ENCODE assay signal across 8 cellular contexts in genomic region chr3:141399979-141400971, GRCh38. TPM values are rescaled to one million over a fixed set of nuclear protein-coding genes. Genes with fewer than 3 reads are reported as not detected.
DNase-seq lines count a peak whose midpoint lies in the region; ATAC-seq and TF ChIP-seq lines count a peak whose summit lies in the region.
"Had no signal": no experiment of that assay in that cellular context is flagged by ENCODE, and none has a peak within 500 bp of the region (broad histone marks: within the 10 kb centered on the region; RNA-seq: fewer than 3 reads in every experiment).

No MANE protein-coding gene starts in this region.

- H3K4me3 ChIP-seq in Peyer's patch: no peak overlapping the region
- no peak overlapping the region for H3K4me3 ChIP-seq in right cardiac atrium (ENCODE audit: low read length)

- DNase-seq in Peyer's patch (peak in 1 of 3 donors; percentile 62), right cardiac atrium (no peak), SKM-1 treated with dmso at 0.1 percent for 144 hours (lab: John Stamatoyannopoulos, UW; ENCODE audit: unreplicated experiment) (no peak)
- DNase-seq in stimulated activated effector memory CD8-positive, alpha-beta T cell treated with anti-CD3 and anti-CD28 coated beads, Interleukin-12 subunit alpha, Interleukin-12 subunit beta, amount 100 ng/mL, for 72 hours (ENCODE audit: low spot score in 2 of 2): no peak
- DNase-seq: T1000 had no signal

- H3K4me1 Mint-ChIP-seq in stimulated activated effector memory CD8-positive, alpha-beta T cell treated with anti-CD3 and anti-CD28 coated beads, Interleukin-12 subunit alpha, Interleukin-12 subunit beta, amount 100 ng/mL, for 72 hours: peaks cover 41% of the 10 kb centered on the region

- peaks cover 32% of the 10 kb centered on the region for H3K36me3 Mint-ChIP-seq in stimulated activated effector memory CD8-positive, alpha-beta T cell treated with anti-CD3 and anti-CD28 coated beads, Interleukin-12 subunit alpha, Interleukin-12 subunit beta, amount 100 ng/mL, for 72 hours

- no peaks in the 10 kb centered on the region for H3K27me3 ChIP-seq in Peyer's patch
- H3K27me3 ChIP-seq in right cardiac atrium (ENCODE audit: control insufficient read depth, insufficient read depth): no peaks in the 10 kb centered on the region

- no peaks in the 10 kb centered on the region for H3K9me3 Mint-ChIP-seq in stimulated activated effector memory CD8-positive, alpha-beta T cell treated with anti-CD3 and anti-CD28 coated beads, Interleukin-12 subunit alpha, Interleukin-12 subunit beta, amount 100 ng/mL, for 72 hours

- intact Hi-C loops in right cardiac atrium (cut with DNase I): loop anchor here in 2 of 4 donors (5.0 kb wide), 2 partner anchors 33 to 47 kb away; partner anchors contain the start of gene ZBTB38 (in 1 of the 2)

- H3K4me3 Mint-ChIP-seq in stimulated activated effector memory CD8-positive, alpha-beta T cell treated with anti-CD3 and anti-CD28 coated beads, Interleukin-12 subunit alpha, Interleukin-12 subunit beta, amount 100 ng/mL, for 72 hours: peak overlapping the region; percentile 55

- H3K27ac ChIP-seq in Peyer's patch (peak overlapping the region; percentile 83 to 98 (median 97)), right cardiac atrium (ENCODE audit: low read length) (peak overlapping the region; percentile 54)

- no peaks in the 10 kb centered on the region for H3K9me3 ChIP-seq in Peyer's patch
- no peaks in the 10 kb centered on the region for H3K9me3 ChIP-seq in right cardiac atrium (ENCODE audit: control insufficient read depth, low read length)

- H3K4me1 ChIP-seq in Peyer's patch: peaks cover 0 to 22% (median 11%) of the 10 kb centered on the region in 4 donors
- peaks cover 7% of the 10 kb centered on the region for H3K4me1 ChIP-seq in right cardiac atrium (ENCODE audit: control insufficient read depth, insufficient read depth, low read length)

- TF ChIP-seq CTCF in Peyer's patch (IDR thresholded peaks at IDR 0.05): peak in 2 of 6 experiments; percentile 3 to 14

- peak; percentile 19 for ATAC-seq in GM18867 (IDR thresholded peaks at IDR 0.05; ENCODE audit: unreplicated experiment)
- ATAC-seq in right cardiac atrium: no peak
- no peak for ATAC-seq in stimulated activated effector memory CD8-positive, alpha-beta T cell treated with anti-CD3 and anti-CD28 coated beads, Interleukin-12 subunit alpha, Interleukin-12 subunit beta, amount 100 ng/mL, for 72 hours
- no peak for ATAC-seq in HG03039 (IDR thresholded peaks at IDR 0.05; ENCODE audit: unreplicated experiment)
- ATAC-seq in HG02840 (IDR thresholded peaks at IDR 0.05; ENCODE audit: low FRiP score, unreplicated experiment): no peak

- peak in 1 of 2 donors; percentile 38 for TF ChIP-seq POLR2A in Peyer's patch (IDR thresholded peaks at IDR 0.05)

- peak overlapping the region; percentile 70 for H3K27ac Mint-ChIP-seq in stimulated activated effector memory CD8-positive, alpha-beta T cell treated with anti-CD3 and anti-CD28 coated beads, Interleukin-12 subunit alpha, Interleukin-12 subunit beta, amount 100 ng/mL, for 72 hours

- 76% methylated on average over 5 of the region's 5 CpGs for WGBS in right cardiac atrium

- H3K36me3 ChIP-seq in Peyer's patch: peaks cover 0 to 24% (median 3%) of the 10 kb centered on the region in 3 donors

RNA-seq across cellular contexts. Expression of gene ZBTB38, which starts 32.0 kb away (rescaled TPM):
- total RNA-seq in Peyer's patch (100 to 1,000 TPM; 168 to 254 (median 184) TPM), right cardiac atrium (10 to 100 TPM; 68.6 to 76.9 (median 73.6) TPM)
- 14.6 TPM for polyA plus RNA-seq in right cardiac atrium
